Comparison of ENCODE assay signal across 11 cellular contexts in genomic region chr20:8854566-8854965, GRCh38.
DNase-seq lines count a peak whose midpoint lies in the region; ATAC-seq and TF ChIP-seq lines count a peak whose summit lies in the region.
"Had no signal": no experiment of that assay in that cellular context is flagged by ENCODE, and none has a peak within 500 bp of the region (broad histone marks: within the 10 kb centered on the region; RNA-seq: fewer than 3 reads in every experiment).

No MANE protein-coding gene starts in this region.

- H3K36me3 ChIP-seq in rectal smooth muscle tissue (ENCODE audit: control insufficient read depth, insufficient read depth, low read length): no peaks in the 10 kb centered on the region

- peaks cover 5% of the 10 kb centered on the region for H3K4me1 ChIP-seq in rectal smooth muscle tissue (ENCODE audit: control insufficient read depth, insufficient read depth, low read length)

- no peak overlapping the region for H3K9ac ChIP-seq in rectal smooth muscle tissue (ENCODE audit: low read length)

- H3K27ac Mint-ChIP-seq in activated T-helper 17 cell treated with anti-CD3 and anti-CD28 coated beads, Interleukin-2, amount 50 U/mL, for 72 hours: no peak overlapping the region
- no peak overlapping the region for H3K27ac Mint-ChIP-seq in activated naive CD4-positive, alpha-beta T cell treated with anti-CD3 and anti-CD28 coated beads, Interleukin-2, amount 50 U/mL, for 72 hours
- H3K27ac Mint-ChIP-seq: activated naive CD8-positive, alpha-beta T cell treated with anti-CD3 and anti-CD28 coated beads, Interleukin-2, amount 50 U/mL, for 24 hours had no signal

- no peaks in the 10 kb centered on the region for H3K4me1 Mint-ChIP-seq in activated T-helper 17 cell treated with anti-CD3 and anti-CD28 coated beads, Interleukin-2, amount 50 U/mL, for 72 hours
- H3K4me1 Mint-ChIP-seq: activated naive CD8-positive, alpha-beta T cell treated with anti-CD3 and anti-CD28 coated beads, Interleukin-2, amount 50 U/mL, for 24 hours had no signal

- no peak overlapping the region for H3K4me3 ChIP-seq in astrocyte of the spinal cord (ENCODE audit: low read depth, low read length)
- no peak overlapping the region for H3K4me3 ChIP-seq in rectal smooth muscle tissue (ENCODE audit: low read length)

- H3K27ac ChIP-seq in rectal smooth muscle tissue (ENCODE audit: low read depth, low read length): peak overlapping the region; percentile 6

- in situ Hi-C loops in astrocyte of the spinal cord (cut with HindIII; ENCODE audit: low sequenced_read_pairs): no loop called here

- H3K27me3 ChIP-seq in rectal smooth muscle tissue (ENCODE audit: control insufficient read depth, insufficient read depth, low read length): no peaks in the 10 kb centered on the region

- no peaks in the 10 kb centered on the region for H3K36me3 Mint-ChIP-seq in activated T-helper 17 cell treated with anti-CD3 and anti-CD28 coated beads, Interleukin-2, amount 50 U/mL, for 72 hours (ENCODE audit: low read depth)
- H3K36me3 Mint-ChIP-seq in activated naive CD4-positive, alpha-beta T cell treated with anti-CD3 and anti-CD28 coated beads, Interleukin-2, amount 50 U/mL, for 72 hours: no peaks in the 10 kb centered on the region

- no peaks in the 10 kb centered on the region for H3K27me3 Mint-ChIP-seq in activated T-helper 17 cell treated with anti-CD3 and anti-CD28 coated beads, Interleukin-2, amount 50 U/mL, for 72 hours
- H3K27me3 Mint-ChIP-seq: activated naive CD8-positive, alpha-beta T cell treated with anti-CD3 and anti-CD28 coated beads, Interleukin-2, amount 50 U/mL, for 24 hours had no signal

- H3K9me3 Mint-ChIP-seq in activated T-helper 17 cell treated with anti-CD3 and anti-CD28 coated beads, Interleukin-2, amount 50 U/mL, for 72 hours: no peaks in the 10 kb centered on the region
- H3K9me3 Mint-ChIP-seq in activated naive CD4-positive, alpha-beta T cell treated with anti-CD3 and anti-CD28 coated beads, Interleukin-2, amount 50 U/mL, for 72 hours: no peaks in the 10 kb centered on the region
- H3K9me3 Mint-ChIP-seq: activated naive CD8-positive, alpha-beta T cell treated with anti-CD3 and anti-CD28 coated beads, Interleukin-2, amount 50 U/mL, for 24 hours had no signal

- H3K4me3 Mint-ChIP-seq in activated T-helper 17 cell treated with anti-CD3 and anti-CD28 coated beads, Interleukin-2, amount 50 U/mL, for 72 hours: no peak overlapping the region
- H3K4me3 Mint-ChIP-seq: activated naive CD8-positive, alpha-beta T cell treated with anti-CD3 and anti-CD28 coated beads, Interleukin-2, amount 50 U/mL, for 24 hours had no signal

- DNase-seq in ELF-1 (ENCODE audit: low read depth, low spot score): peak; percentile 8
- peak; percentile 57 for DNase-seq in astrocyte of the spinal cord (ENCODE audit: low read depth, low spot score)
- peak; percentile 22 for DNase-seq in hepatic stellate cell (ENCODE audit: low spot score)
- DNase-seq in activated naive CD4-positive, alpha-beta T cell treated with anti-CD3 and anti-CD28 coated beads, Interleukin-2, amount 50 U/mL, for 72 hours (ENCODE audit: low spot score in 2 of 2): no peak
- DNase-seq in hippocampal formation (lab: John Stamatoyannopoulos, UW): no peak
- DNase-seq: activated naive CD8-positive, alpha-beta T cell treated with anti-CD3 and anti-CD28 coated beads, Interleukin-2, amount 50 U/mL, for 24 hours; COR-L47; NCI-H82 had no signal

- ATAC-seq in GM18519 (IDR thresholded peaks at IDR 0.05; ENCODE audit: low FRiP score, unreplicated experiment): no peak
- no peak for ATAC-seq in activated T-helper 17 cell treated with anti-CD3 and anti-CD28 coated beads, Interleukin-2, amount 50 U/mL, for 72 hours (replicated peaks)
- no peak for ATAC-seq in activated naive CD4-positive, alpha-beta T cell treated with anti-CD3 and anti-CD28 coated beads, Interleukin-2, amount 50 U/mL, for 72 hours
- ATAC-seq: activated naive CD8-positive, alpha-beta T cell treated with anti-CD3 and anti-CD28 coated beads, Interleukin-2, amount 50 U/mL, for 24 hours had no signal

- TF ChIP-seq CTCF in astrocyte of the spinal cord (IDR thresholded peaks at IDR 0.05; ENCODE audit: low read depth, low read length): no peak

Comparison
In these comparisons a context has a peak if more than half of its experiments do, and no peak if none do; other contexts are left out.
1. DNase-seq: peak in ELF-1 (single experiment), astrocyte of the spinal cord (single experiment) and hepatic stellate cell (single experiment); none in activated naive CD4-positive, alpha-beta T cell treated with anti-CD3 and anti-CD28 coated beads, Interleukin-2, amount 50 U/mL, for 72 hours (0 of 2) and hippocampal formation (0 of 2).